In genomic region chr7:120841608-120842007, GRCh38 we compare ENCODE assay signal across 26 cellular contexts. TPM values are rescaled to one million over a fixed set of nuclear protein-coding genes. Genes with fewer than 3 reads are reported as not detected.
"Had no signal": no experiment of that assay in that cellular context is flagged by ENCODE, and none has a peak within 500 bp of the region (broad histone marks: within the 10 kb centered on the region; RNA-seq: fewer than 3 reads in every experiment).

No MANE protein-coding gene starts in this region.

- H3K27me3 Mint-ChIP-seq: brain, type B pancreatic cell had no signal

- H3K27ac Mint-ChIP-seq: activated naive CD4-positive, alpha-beta T cell treated with anti-CD3 and anti-CD28 coated beads for 36 hours; activated naive CD8-positive, alpha-beta T cell treated with anti-CD3 and anti-CD28 coated beads for 36 hours; activated T-helper 1 cell treated with anti-CD3 and anti-CD28 coated beads, Interleukin-12 subunit alpha, Interleukin-12 subunit beta, Interleukin-2, Interleukin-4 antibody, amounts not matched to agents 30 ng/mL and 10 ng/mL and 1 ng/mL, durations not matched to agents 14 hours and 24 hours and 36 hours; brain; effector memory CD8-positive, alpha-beta T cell; naive thymus-derived CD8-positive, alpha-beta T cell; stimulated activated naive CD8-positive, alpha-beta T cell treated with anti-CD3 and anti-CD28 coated beads, Interleukin-15, Interleukin-2, amounts not matched to agents 100 ng/mL and 50 ng/mL, for 24 hours; T-helper 2 cell treated with Interferon-gamma antibody and Interleukin-4, amounts not matched to agents 5 μg/mL and 100 μg/mL, for 36 hours; type B pancreatic cell had no signal

- DNase-seq: activated CD4-positive, alpha-beta T cell treated with anti-CD3 and anti-CD28 coated beads for 4 hours; activated CD4-positive, alpha-beta T cell treated with anti-CD3 and anti-CD28 coated beads, Interleukin-2, amount 50 U/mL, for 4 hours; activated CD8-positive, alpha-beta memory T cell treated with anti-CD3 and anti-CD28 coated beads for 24 hours; activated effector memory CD4-positive, alpha-beta T cell treated with anti-CD3 and anti-CD28 coated beads, Interleukin-2, amount 50 U/mL, for 16 hours; activated naive CD4-positive, alpha-beta T cell treated with anti-CD3 and anti-CD28 coated beads for 36 hours; activated naive CD8-positive, alpha-beta T cell treated with anti-CD3 and anti-CD28 coated beads for 36 hours; adrenal gland; aorta; cerebellar nuclear complex; colonic mucosa; dorsolateral prefrontal cortex; effector memory CD8-positive, alpha-beta T cell; left lung; lower lobe of right lung; naive thymus-derived CD8-positive, alpha-beta T cell; posterior cingulate gyrus; stimulated activated CD4-positive, alpha-beta T cell treated with anti-CD3 and anti-CD28 coated beads, Interleukin-12 subunit alpha, Interleukin-12 subunit beta, amount 100 ng/mL, for 4 hours; stimulated activated CD4-positive, alpha-beta T cell treated with anti-CD3 and anti-CD28 coated beads, Interleukin-4, amount 100 ng/mL, for 1 hour; T-helper 1 cell; uterus had no signal

- H3K4me3 Mint-ChIP-seq: activated naive CD4-positive, alpha-beta T cell treated with anti-CD3 and anti-CD28 coated beads for 36 hours; activated naive CD8-positive, alpha-beta T cell treated with anti-CD3 and anti-CD28 coated beads for 36 hours; activated T-helper 1 cell treated with anti-CD3 and anti-CD28 coated beads, Interleukin-12 subunit alpha, Interleukin-12 subunit beta, Interleukin-2, Interleukin-4 antibody, amounts not matched to agents 30 ng/mL and 10 ng/mL and 1 ng/mL, durations not matched to agents 14 hours and 24 hours and 36 hours; brain; effector memory CD8-positive, alpha-beta T cell; naive thymus-derived CD8-positive, alpha-beta T cell; stimulated activated naive CD8-positive, alpha-beta T cell treated with anti-CD3 and anti-CD28 coated beads, Interleukin-15, Interleukin-2, amounts not matched to agents 100 ng/mL and 50 ng/mL, for 24 hours; T-helper 2 cell treated with Interferon-gamma antibody and Interleukin-4, amounts not matched to agents 5 μg/mL and 100 μg/mL, for 36 hours; type B pancreatic cell had no signal

- H3K4me1 Mint-ChIP-seq: activated naive CD8-positive, alpha-beta T cell treated with anti-CD3 and anti-CD28 coated beads for 36 hours; brain; naive thymus-derived CD8-positive, alpha-beta T cell had no signal

- FAIRE-seq: endothelial cell of umbilical vein had no signal

- H3K36me3 Mint-ChIP-seq: activated naive CD8-positive, alpha-beta T cell treated with anti-CD3 and anti-CD28 coated beads for 36 hours; naive thymus-derived CD8-positive, alpha-beta T cell had no signal

- H3K9me3 Mint-ChIP-seq: activated naive CD4-positive, alpha-beta T cell treated with anti-CD3 and anti-CD28 coated beads for 36 hours; activated naive CD8-positive, alpha-beta T cell treated with anti-CD3 and anti-CD28 coated beads for 36 hours; activated T-helper 1 cell treated with anti-CD3 and anti-CD28 coated beads, Interleukin-12 subunit alpha, Interleukin-12 subunit beta, Interleukin-2, Interleukin-4 antibody, amounts not matched to agents 30 ng/mL and 10 ng/mL and 1 ng/mL, durations not matched to agents 14 hours and 24 hours and 36 hours; effector memory CD8-positive, alpha-beta T cell; naive thymus-derived CD8-positive, alpha-beta T cell; stimulated activated naive CD8-positive, alpha-beta T cell treated with anti-CD3 and anti-CD28 coated beads, Interleukin-15, Interleukin-2, amounts not matched to agents 100 ng/mL and 50 ng/mL, for 24 hours; T-helper 2 cell treated with Interferon-gamma antibody and Interleukin-4, amounts not matched to agents 5 μg/mL and 100 μg/mL, for 36 hours had no signal

RNA-seq across cellular contexts. Expression of gene TSPAN12, which starts 16.3 kb away (rescaled TPM):
- total RNA-seq: activated naive CD4-positive, alpha-beta T cell treated with anti-CD3 and anti-CD28 coated beads for 36 hours; activated naive CD8-positive, alpha-beta T cell treated with anti-CD3 and anti-CD28 coated beads for 36 hours; activated T-helper 1 cell treated with anti-CD3 and anti-CD28 coated beads, Interleukin-12 subunit alpha, Interleukin-12 subunit beta, Interleukin-2, Interleukin-4 antibody, amounts not matched to agents 30 ng/mL and 10 ng/mL and 1 ng/mL, durations not matched to agents 14 hours and 24 hours and 36 hours; naive thymus-derived CD8-positive, alpha-beta T cell had no signal
